ENCODE assay signal across 17 cellular contexts in genomic region chr20:43189614-43190331, GRCh38. TPM values are rescaled to one million over a fixed set of nuclear protein-coding genes. Genes with fewer than 3 reads are reported as not detected.
A peak's percentile ranks its signal among the peaks of the same experiment; 100 is the strongest.
DNase-seq lines count a peak whose midpoint lies in the region; ATAC-seq and TF ChIP-seq lines count a peak whose summit lies in the region.
"Had no signal": no experiment of that assay in that cellular context is flagged by ENCODE, and none has a peak within 500 bp of the region (broad histone marks: within the 10 kb centered on the region; RNA-seq: fewer than 3 reads in every experiment).

Gene PTPRT, minus strand, starts transcription at chr20:43189906. Its CDS starts 173 bp downstream, at chr20:43189733.

- no peaks in the 10 kb centered on the region for H3K9me3 ChIP-seq in heart right ventricle
- no peaks in the 10 kb centered on the region for H3K9me3 ChIP-seq in ectodermal cell (ENCODE audit: control insufficient read depth, low read length)
- H3K9me3 ChIP-seq in upper lobe of right lung: no peaks in the 10 kb centered on the region
- H3K9me3 ChIP-seq: gastrocnemius medialis had no signal

- H3K27me3 ChIP-seq in heart right ventricle (peaks cover 0 to 85% (median 69%) of the 10 kb centered on the region in 7 donors), ectodermal cell (ENCODE audit: control insufficient read depth, insufficient read depth, low read length, poor library complexity, severe bottlenecking) (peaks cover 39% of the 10 kb centered on the region), upper lobe of right lung (peaks cover 55% of the 10 kb centered on the region)

- H3K4me1 ChIP-seq in heart right ventricle (peaks cover 0 to 17% (median 8%) of the 10 kb centered on the region in 9 donors), ectodermal cell (ENCODE audit: control insufficient read depth, insufficient read depth, low read length) (peaks cover 6% of the 10 kb centered on the region), upper lobe of right lung (peaks cover 4% of the 10 kb centered on the region)
- H3K4me1 ChIP-seq: gastrocnemius medialis had no signal

- TF ChIP-seq CTCF in heart right ventricle (IDR thresholded peaks at IDR 0.05) (no peak), upper lobe of right lung (IDR thresholded peaks at IDR 0.05) (no peak)

- DNase-seq in heart right ventricle (no peak), left cardiac atrium (no peak), mucosa of gallbladder (ENCODE audit: low spot score) (no peak), upper lobe of right lung (no peak), NCI-H1092 (lab: John Stamatoyannopoulos, UW) (no peak)
- DNase-seq: activated CD4-positive, alpha-beta T cell treated with anti-CD3 and anti-CD28 coated beads for 4 hours; activated T-cell treated with anti-CD3 and anti-CD28 coated beads, Interleukin-2, amount 50 U/mL, for 4 hours; aorta; DMS79; effector memory CD8-positive, alpha-beta T cell; gastrocnemius medialis; NCI-H2171 treated with DMSO at 0.1 percent for 48 hours; T-cell had no signal

- peak within 1 kb of the TSS in 9 of 10 donors; percentile 14 to 46 (median 31) for H3K4me3 ChIP-seq in heart right ventricle
- peak within 1 kb of the TSS; percentile 34 for H3K4me3 ChIP-seq in ectodermal cell (ENCODE audit: insufficient read depth, low read depth, low read length)
- H3K4me3 ChIP-seq in upper lobe of right lung: peak within 1 kb of the TSS; percentile 14

- intact Hi-C loops in heart right ventricle (cut with DNase I): loop anchor here in 9 of 10 donors (5.0 to 10.0 kb wide), 9 partner anchors 985 to 1455 kb away; no protein-coding TSS in a partner anchor
- intact Hi-C loops in left cardiac atrium (cut with DNase I): no loop called here
- intact Hi-C loops in upper lobe of right lung (cut with DNase I): no loop called here

- 1% methylated on average over 38 to 108 of the region's 108 CpGs for WGBS in heart right ventricle, 2 donors
- WGBS in ectodermal cell, 2 experiments: 1% methylated on average over 106 to 108 of the region's 108 CpGs

- no peak for ATAC-seq in heart right ventricle
- no peak for ATAC-seq in left cardiac atrium
- no peak for ATAC-seq in upper lobe of right lung
- no peak for ATAC-seq in GM19463 (IDR thresholded peaks at IDR 0.05; ENCODE audit: unreplicated experiment)
- ATAC-seq in HG03457 (IDR thresholded peaks at IDR 0.05; ENCODE audit: unreplicated experiment): no peak
- ATAC-seq: activated T-cell treated with anti-CD3 and anti-CD28 coated beads, Interleukin-2, amount 50 U/mL, for 4 hours; effector memory CD8-positive, alpha-beta T cell; gastrocnemius medialis; T-cell had no signal

- no peaks in the 10 kb centered on the region for H3K36me3 ChIP-seq in heart right ventricle
- no peaks in the 10 kb centered on the region for H3K36me3 ChIP-seq in ectodermal cell (ENCODE audit: control insufficient read depth, insufficient read depth, low read length)
- H3K36me3 ChIP-seq in upper lobe of right lung: no peaks in the 10 kb centered on the region
- H3K36me3 ChIP-seq: gastrocnemius medialis had no signal

- H3K27ac ChIP-seq in heart right ventricle: no peak within 1 kb of the TSS
- no peak within 1 kb of the TSS for H3K27ac ChIP-seq in ectodermal cell (ENCODE audit: insufficient read depth, low read depth, low read length, poor library complexity, severe bottlenecking)
- H3K27ac ChIP-seq in upper lobe of right lung: no peak within 1 kb of the TSS
- H3K27ac ChIP-seq: gastrocnemius medialis had no signal

RNA-seq across cellular contexts. Expression of gene PTPRT, which starts in this region (rescaled TPM):
- under 1 TPM in 9 of 10 donors, not detected in 1; 0.10 to 0.53 (median 0.26) TPM for total RNA-seq in heart right ventricle
- polyA plus RNA-seq in heart right ventricle: under 1 TPM; 0.04 to 0.07 TPM
- total RNA-seq in left cardiac atrium: under 1 TPM; 0.26 to 0.27 TPM
- polyA plus RNA-seq in ectodermal cell (2013, experiment 1 of 4): 1.1 TPM
- 0.69 TPM for polyA plus RNA-seq in ectodermal cell (2013, experiment 2 of 4)
- 0.32 TPM for polyA plus RNA-seq in ectodermal cell (2013, experiment 3 of 4)
- polyA plus RNA-seq in ectodermal cell (2013, experiment 4 of 4): 0.45 TPM
- 45.0 TPM for total RNA-seq in mucosa of gallbladder
- 0.46 TPM for total RNA-seq in upper lobe of right lung
- total RNA-seq: activated T-cell treated with anti-CD3 and anti-CD28 coated beads, Interleukin-2, amount 50 U/mL, for 4 hours; gastrocnemius medialis; osteoblast; T-cell had no signal

Comparison
In these comparisons a context has a peak if more than half of its experiments do, and no peak if none do; other contexts are left out.
1. RNA of gene PTPRT (total RNA-seq): 45.0 TPM in mucosa of gallbladder (single experiment); 0.46 TPM in upper lobe of right lung (single experiment), 0.26 to 0.27 TPM in left cardiac atrium and 0.10 to 0.53 TPM in heart right ventricle; every median in the first group is over 10 times any median in the second.
2. intact Hi-C loops: an anchor here in heart right ventricle (5.0 to 10.0 kb wide); none called in left cardiac atrium and upper lobe of right lung.
3. Peak in every context shown above with its lines, with median percentiles within 50 percentile points of each other: H3K4me3 ChIP-seq.